1 cellular context compared by ENCODE assay signal in the genomic region with DNA sequence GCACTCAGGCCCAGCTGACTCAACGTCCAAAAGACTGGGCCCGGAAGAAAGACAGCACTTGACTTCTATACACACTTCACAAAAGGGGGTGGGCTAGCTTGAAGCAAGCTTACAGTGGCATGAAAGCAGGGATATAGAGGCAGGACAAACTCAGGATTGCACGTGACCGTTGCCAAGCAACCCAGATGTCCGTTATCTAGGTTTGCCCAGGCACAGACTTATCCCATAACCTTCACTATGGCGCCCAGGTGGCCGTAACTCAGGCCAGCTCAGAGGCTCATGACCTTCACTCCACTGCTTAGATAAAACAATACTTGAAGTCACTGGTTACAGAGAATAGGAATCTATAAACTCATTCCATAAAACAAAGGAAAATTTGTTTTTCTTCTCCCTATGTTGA.
TF ChIP-seq lines count a peak whose summit lies in the region.
"Not testable (repeated sequence)": the region's sequence is repeated elsewhere in the genome, so short reads cannot be mapped to it uniquely, and the experiment has no call there.

No MANE protein-coding gene starts in this region.

TF ChIP-seq in K562, 482 proteins besides CTCF, POLR2A, EP300 and RAD21 (continued from another document):
- TF ChIP-seq POLR2AphosphoS5 (IDR thresholded peaks at IDR 0.05; ENCODE audit: control insufficient read depth, insufficient read depth, low read depth, low read length) (peak; percentile 76), RAD51 (IDR thresholded peaks at IDR 0.05; ENCODE audit: borderline replicate concordance, low read depth) (peak; percentile 57; the same call in 1 of the 2 replicates), TEAD4 (IDR thresholded peaks at IDR 0.05; ENCODE audit: low read length) (peak; percentile 83), RFX1 (IDR thresholded peaks at IDR 0.05) (peak; percentile 93), ESRRA (IDR thresholded peaks at IDR 0.05; ENCODE audit: borderline replicate concordance, low read depth) (peak; percentile 60), FOSL1 (tag; conservative IDR thresholded peaks at IDR 0.05) (peak; percentile 62), STAT5A (IDR thresholded peaks at IDR 0.05; ENCODE audit: borderline replicate concordance, low read length) (peak; percentile 60), CTBP1 (IDR thresholded peaks at IDR 0.05; ENCODE audit: borderline replicate concordance) (peak; percentile 34; the same call in 1 of the 2 replicates), L3MBTL2 (IDR thresholded peaks at IDR 0.05) (0 out of 2 replicates have a peak, but pooled peaks have one; percentile 33), TRIM24 (IDR thresholded peaks at IDR 0.05) (peak in 1 of 2 experiments; percentile 39; a peak in 1 of 4 replicates), PKNOX1 (IDR thresholded peaks at IDR 0.05) (peak; percentile 44), MYNN (IDR thresholded peaks at IDR 0.05) (0 out of 2 replicates have a peak, but pooled peaks have one; percentile 53), RCOR1 (IDR thresholded peaks at IDR 0.05; ENCODE audit: borderline replicate concordance in 1 of 2, low read depth in 2 of 2, low read length in 2 of 2) (peak in 1 of 2 experiments; percentile 29; a peak in 1 of 4 replicates), BHLHE40 (IDR thresholded peaks at IDR 0.05; ENCODE audit: low read length) (peak; percentile 94), ARID1B (IDR thresholded peaks at IDR 0.05) (peak; percentile 81), GATA2 (CRISPR knock-in tag; IDR thresholded peaks at IDR 0.05) (0 out of 2 replicates have a peak, but pooled peaks have one; percentile 16)
- TF ChIP-seq, protein P1, sequence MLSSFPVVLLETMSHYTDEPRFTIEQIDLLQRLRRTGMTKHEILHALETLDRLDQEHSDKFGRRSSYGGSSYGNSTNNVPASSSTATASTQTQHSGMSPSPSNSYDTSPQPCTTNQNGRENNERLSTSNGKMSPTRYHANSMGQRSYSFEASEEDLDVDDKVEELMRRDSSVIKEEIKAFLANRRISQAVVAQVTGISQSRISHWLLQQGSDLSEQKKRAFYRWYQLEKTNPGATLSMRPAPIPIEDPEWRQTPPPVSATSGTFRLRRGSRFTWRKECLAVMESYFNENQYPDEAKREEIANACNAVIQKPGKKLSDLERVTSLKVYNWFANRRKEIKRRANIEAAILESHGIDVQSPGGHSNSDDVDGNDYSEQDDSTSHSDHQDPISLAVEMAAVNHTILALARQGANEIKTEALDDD (IDR thresholded peaks at IDR 0.05): peak; percentile 25; the same call in 1 of the 2 replicates
- TF ChIP-seq TEAD4 (CRISPR knock-in tag; IDR thresholded peaks at IDR 0.05; ENCODE audit: borderline replicate concordance); MYNN (CRISPR knock-in tag; IDR thresholded peaks at IDR 0.05): not testable (repeated sequence)
- TF ChIP-seq, protein P2, sequence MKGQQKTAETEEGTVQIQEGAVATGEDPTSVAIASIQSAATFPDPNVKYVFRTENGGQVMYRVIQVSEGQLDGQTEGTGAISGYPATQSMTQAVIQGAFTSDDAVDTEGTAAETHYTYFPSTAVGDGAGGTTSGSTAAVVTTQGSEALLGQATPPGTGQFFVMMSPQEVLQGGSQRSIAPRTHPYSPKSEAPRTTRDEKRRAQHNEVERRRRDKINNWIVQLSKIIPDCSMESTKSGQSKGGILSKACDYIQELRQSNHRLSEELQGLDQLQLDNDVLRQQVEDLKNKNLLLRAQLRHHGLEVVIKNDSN (CRISPR knock-in tag; IDR thresholded peaks at IDR 0.05): peak; percentile 56; the same call in 1 of the 2 replicates
